Comparison of ENCODE assay signal across 8 cellular contexts in genomic region chr5:179549973-179550510, GRCh38. TPM values are rescaled to one million over a fixed set of nuclear protein-coding genes. Genes with fewer than 3 reads are reported as not detected.
A peak's percentile ranks its signal among the peaks of the same experiment; 100 is the strongest.
DNase-seq lines count a peak whose midpoint lies in the region; ATAC-seq, FAIRE-seq and TF ChIP-seq lines count a peak whose summit lies in the region.

No MANE protein-coding gene starts in this region.

- no peaks in the 10 kb centered on the region for H3K9me3 Mint-ChIP-seq in activated T-cell treated with anti-CD3 and anti-CD28 coated beads, Interleukin-2, amount 50 U/mL, for 4 hours

- peak overlapping the region; percentile 91 for H3K4me3 ChIP-seq in HAP-1
- H3K4me3 ChIP-seq in foreskin fibroblast (ENCODE audit: low read depth in 1 of 2, low read length in 2 of 2) = peak overlapping the region; percentile 83 to 96
- peak overlapping the region; percentile 67 to 86 (median 77) for H3K4me3 ChIP-seq in pancreas

- in situ Hi-C loops in HAP-1 (cut with MboI; ENCODE audit: low sequenced_read_pairs) = no loop called here

- TF ChIP-seq CTCF in foreskin fibroblast (IDR thresholded peaks at IDR 0.05; ENCODE audit: low read depth, low read length) (no peak), pancreas (IDR thresholded peaks at IDR 0.05) (no peak)

- peak; percentile 22 to 44 for ATAC-seq in activated T-cell treated with anti-CD3 and anti-CD28 coated beads, Interleukin-2, amount 50 U/mL, for 4 hours
- ATAC-seq in pancreas = peak; percentile 12 to 45 (median 22)

- no peaks in the 10 kb centered on the region for H3K27me3 Mint-ChIP-seq in activated T-cell treated with anti-CD3 and anti-CD28 coated beads, Interleukin-2, amount 50 U/mL, for 4 hours (ENCODE audit: low read depth)

- H3K27ac ChIP-seq in pancreas = peak overlapping the region; percentile 89 to 95 (median 91)

- H3K36me3 Mint-ChIP-seq in activated T-cell treated with anti-CD3 and anti-CD28 coated beads, Interleukin-2, amount 50 U/mL, for 4 hours (ENCODE audit: insufficient read depth) = peaks cover 6% of the 10 kb centered on the region

- FAIRE-seq in GM12891 (lab: Jason Lieb, UNC) (no peak), pancreas (lab: Jason Lieb, UNC) (no peak)

- H3K27me3 ChIP-seq in HAP-1 (ENCODE audit: low read depth) (no peaks in the 10 kb centered on the region), pancreas (no peaks in the 10 kb centered on the region)

- H3K4me3 Mint-ChIP-seq in activated T-cell treated with anti-CD3 and anti-CD28 coated beads, Interleukin-2, amount 50 U/mL, for 4 hours = peak overlapping the region; percentile 92

- H3K9me3 ChIP-seq in HAP-1 = no peaks in the 10 kb centered on the region
- H3K9me3 ChIP-seq in pancreas = no peaks in the 10 kb centered on the region

- no peak; the same call in 1 of the 2 replicates for TF ChIP-seq POLR2A in GM12891 (IDR thresholded peaks at IDR 0.05; ENCODE audit: low read depth, low read length)

- H3K4me1 Mint-ChIP-seq in activated T-cell treated with anti-CD3 and anti-CD28 coated beads, Interleukin-2, amount 50 U/mL, for 4 hours (ENCODE audit: low read depth) = peaks cover 31% of the 10 kb centered on the region

- H3K36me3 ChIP-seq in HAP-1 (replicated peaks) (peaks cover 8% of the 10 kb centered on the region), pancreas (no peaks in the 10 kb centered on the region)

- DNase-seq in GM12891 (ENCODE audit: insufficient read length, low spot score) (no peak), HAP-1 (ENCODE audit: low spot score in 2 of 2) (peak in 1 of 2 experiments; percentile 47), MV-4-11 (lab: John Stamatoyannopoulos, UW) (peak; percentile 69), foreskin fibroblast (peak in 1 of 2 donors; percentile 17), pancreas (no peak), OCI-M2 (lab: John Stamatoyannopoulos, UW; ENCODE audit: unreplicated experiment) (no peak), T-helper 9 cell (no peak)
- DNase-seq in activated T-cell treated with anti-CD3 and anti-CD28 coated beads, Interleukin-2, amount 50 U/mL, for 4 hours = peak; percentile 66

- H3K4me1 ChIP-seq in HAP-1 = peaks cover 25% of the 10 kb centered on the region
- peaks cover 0 to 13% (median 3%) of the 10 kb centered on the region in 3 donors for H3K4me1 ChIP-seq in pancreas

- 4% methylated on average over 23 to 26 of the region's 26 CpGs for WGBS in pancreas, 2 donors

- intact Hi-C loops in pancreas (cut with DNase I) = no loop called here

TF ChIP-seq in GM12891, 5 proteins besides CTCF, POLR2A, EP300 and RAD21:
- TF ChIP-seq TAF1 (IDR thresholded peaks at IDR 0.05; ENCODE audit: low read depth, low read length) (no peak), SPI1 (IDR thresholded peaks at IDR 0.05; ENCODE audit: low read depth, low read length) (peak; percentile 76)

RNA-seq across cellular contexts. Expression of gene RUFY1, which starts 0.3 kb away (rescaled TPM):
- polyA plus RNA-seq in GM12891 (2012; ENCODE audit: low read depth, missing spikeins) = 16.9 TPM
- 10 to 100 TPM; 33.8 to 38.7 (median 34.3) TPM for total RNA-seq in activated T-cell treated with anti-CD3 and anti-CD28 coated beads, Interleukin-2, amount 50 U/mL, for 4 hours
- 10 to 100 TPM; 16.4 to 31.6 (median 17.6) TPM for total RNA-seq in pancreas
- polyA plus RNA-seq in pancreas = 10 to 100 TPM; 31.8 to 35.8 TPM

Comparison
In these comparisons a context has a peak if more than half of its experiments do, and no peak if none do; other contexts are left out.
1. DNase-seq: peak in MV-4-11 (single experiment) and activated T-cell treated with anti-CD3 and anti-CD28 coated beads, Interleukin-2, amount 50 U/mL, for 4 hours (single experiment); none in GM12891 (single experiment), pancreas (0 of 6), OCI-M2 (single experiment) and T-helper 9 cell (single experiment).
2. Peak in every context shown above with its lines, with median percentiles within 50 percentile points of each other: H3K4me3 ChIP-seq.